Comparison of ENCODE assay signal across 15 cellular contexts in genomic region chr2:45944075-45944474, GRCh38.
DNase-seq lines count a peak whose midpoint lies in the region; ATAC-seq and TF ChIP-seq lines count a peak whose summit lies in the region.
"Had no signal": no experiment of that assay in that cellular context is flagged by ENCODE, and none has a peak within 500 bp of the region (broad histone marks: within the 10 kb centered on the region; RNA-seq: fewer than 3 reads in every experiment).

No MANE protein-coding gene starts in this region.

- H3F3A ChIP-seq in GM23338 (replicated peaks; ENCODE audit: low read depth): peaks cover 3% of the 10 kb centered on the region; the same call in 1 of the 2 replicates
- peaks cover 16% of the 10 kb centered on the region for H3F3A ChIP-seq in SK-N-SH (replicated peaks; ENCODE audit: insufficient read depth)

- H3K9ac ChIP-seq in SK-N-SH (no peak overlapping the region), trophoblast cell (ENCODE audit: low read length) (no peak overlapping the region)

- TF ChIP-seq RAD21 in SK-N-SH (IDR thresholded peaks at IDR 0.05; ENCODE audit: low read length): no peak

- peak; percentile 58 for ATAC-seq in GM23338
- ATAC-seq in stimulated activated naive CD8-positive, alpha-beta T cell treated with anti-CD3 and anti-CD28 coated beads, Interleukin-15, Interleukin-2, amounts not matched to agents 100 U/mL and 50 U/mL, for 24 hours: no peak
- no peak for ATAC-seq in HG03520 (IDR thresholded peaks at IDR 0.05; ENCODE audit: unreplicated experiment)
- no peak for ATAC-seq in HG02870 (IDR thresholded peaks at IDR 0.05; ENCODE audit: unreplicated experiment)
- ATAC-seq: activated T-cell treated with anti-CD3 and anti-CD28 coated beads, Interleukin-2, amount 50 U/mL, for 4 hours had no signal

- no peak overlapping the region for H3K23ac ChIP-seq in trophoblast cell (ENCODE audit: low read length)

- H3K4me1 ChIP-seq in GM23338 (ENCODE audit: insufficient read depth) (no peaks in the 10 kb centered on the region), SK-N-SH (ENCODE audit: control insufficient read depth in 1 of 2, insufficient read depth in 2 of 2, low read depth in 1 of 2, low read length in 1 of 2) (peaks cover 8 to 34% of the 10 kb centered on the region in 2 experiments), trophoblast cell (ENCODE audit: control insufficient read depth in 1 of 2, insufficient read depth in 2 of 2, low read length in 2 of 2) (peaks cover 6 to 17% of the 10 kb centered on the region in 2 experiments)

- H3K9me2 ChIP-seq in GM23338 (ENCODE audit: insufficient read depth) (no peaks in the 10 kb centered on the region), SK-N-SH (no peaks in the 10 kb centered on the region)

- H2BK12ac ChIP-seq in trophoblast cell (ENCODE audit: low read length): no peak overlapping the region

- H3K36me3 ChIP-seq in GM23338 (ENCODE audit: insufficient read depth) (no peaks in the 10 kb centered on the region), SK-N-SH (replicated peaks in 1 of 2; ENCODE audit: control insufficient read depth in 1 of 2, insufficient read depth in 2 of 2, low read length in 1 of 2) (no peaks in the 10 kb centered on the region), trophoblast cell (ENCODE audit: control insufficient read depth in 1 of 2, insufficient read depth in 2 of 2, low read length in 2 of 2) (no peaks in the 10 kb centered on the region)
- H3K36me3 ChIP-seq: right atrium auricular region had no signal

- H3K27me3 Mint-ChIP-seq in GM23338 (ENCODE audit: insufficient read depth, low read depth, poor library complexity): no peaks in the 10 kb centered on the region
- H3K27me3 Mint-ChIP-seq: CD8-positive, alpha-beta memory T cell had no signal

- H3K4me3 ChIP-seq in GM23338: no peak overlapping the region
- H3K4me3 ChIP-seq in SK-N-SH (ENCODE audit: low read depth in 2 of 2, low read length in 1 of 2): peak overlapping the region in 1 of 2 experiments; percentile 9; a peak in 1 of 4 replicates
- H3K4me3 ChIP-seq in trophoblast cell (ENCODE audit: low read depth, low read length): no peak overlapping the region
- H3K4me3 ChIP-seq: right atrium auricular region had no signal

- WGBS in SK-N-SH (ENCODE audit: low lambda C conversion rate): 31% methylated on average over 7 of the region's 7 CpGs
- no CpG with 5 or more reads among the region's 7 CpGs for WGBS in trophoblast cell (ENCODE audit: extremely low coverage, insufficient coverage, insufficient read length)

- POLR2A ChIA-PET in SK-N-SH (lab: Yijun Ruan, JAX): no interaction called here

- H3K79me2 ChIP-seq in GM23338 (replicated peaks; ENCODE audit: insufficient read depth): no peaks in the 10 kb centered on the region
- H3K79me2 ChIP-seq in SK-N-SH (ENCODE audit: insufficient read depth): peaks cover 4% of the 10 kb centered on the region; the same call in 1 of the 2 replicates
- H3K79me2 ChIP-seq in trophoblast cell (ENCODE audit: control insufficient read depth, insufficient read depth, low read length, poor library complexity): no peaks in the 10 kb centered on the region

- no peak overlapping the region for H2BK120ac ChIP-seq in trophoblast cell (ENCODE audit: insufficient read depth, low read length, poor library complexity)

- no peak overlapping the region for H4K12ac ChIP-seq in trophoblast cell (ENCODE audit: low read depth, low read length)

- no peak overlapping the region for H3K18ac ChIP-seq in trophoblast cell (ENCODE audit: low read length)

- TF ChIP-seq CTCF in GM23338 (conservative IDR thresholded peaks at IDR 0.05; ENCODE audit: low read depth in 2 of 2) (no peak), SK-N-SH (IDR thresholded peaks at IDR 0.05) (no peak)

- no peaks in the 10 kb centered on the region for H3K36me3 Mint-ChIP-seq in GM23338 (ENCODE audit: low read depth)

- DNase-seq in GM23338 (ENCODE audit: low spot score): no peak
- DNase-seq in SK-N-SH: no peak
- peak; percentile 20 for DNase-seq in fibroblast of gingiva (ENCODE audit: low read depth)
- DNase-seq in trophoblast cell: peak; percentile 52 to 75
- no peak for DNase-seq in stimulated activated naive CD8-positive, alpha-beta T cell treated with anti-CD3 and anti-CD28 coated beads, Interleukin-15, Interleukin-2, amounts not matched to agents 100 U/mL and 50 U/mL, for 24 hours
- DNase-seq in DMS114 treated with DMSO at 0.1 percent for 48 hours (lab: John Stamatoyannopoulos, UW; ENCODE audit: unreplicated experiment): no peak
- DNase-seq: activated CD4-positive, CD25-positive, alpha-beta regulatory T cell treated with anti-CD3 and anti-CD28 coated beads, Interleukin-2, amount 50 U/mL, for 72 hours; activated T-cell treated with anti-CD3 and anti-CD28 coated beads, Interleukin-2, amount 50 U/mL, for 4 hours; anterior cingulate cortex; CD8-positive, alpha-beta memory T cell; NCI-H510A; SIG-M5 had no signal

- no peak overlapping the region for H2AK5ac ChIP-seq in trophoblast cell (ENCODE audit: low read length)

- H3K4me1 Mint-ChIP-seq in GM23338: peaks cover 21% of the 10 kb centered on the region
- H3K4me1 Mint-ChIP-seq: CD8-positive, alpha-beta memory T cell had no signal

- no peak overlapping the region for H3K14ac ChIP-seq in trophoblast cell (ENCODE audit: low read length)

- 0 out of 4 replicates have a peak, but pooled peaks of 1 of the 2 experiments have one; percentile 26 for TF ChIP-seq EP300 in SK-N-SH (IDR thresholded peaks at IDR 0.05; ENCODE audit: borderline replicate concordance in 1 of 2, low read depth in 1 of 2, low read length in 1 of 2)

- H3K79me1 ChIP-seq in trophoblast cell (ENCODE audit: low read length): peaks cover 5% of the 10 kb centered on the region

- H3K9me3 ChIP-seq in SK-N-SH: no peaks in the 10 kb centered on the region
- H3K9me3 ChIP-seq in trophoblast cell (ENCODE audit: insufficient read depth, low read depth, low read length): no peaks in the 10 kb centered on the region
- H3K9me3 ChIP-seq: right atrium auricular region had no signal

- H2BK5ac ChIP-seq in trophoblast cell (ENCODE audit: low read depth, low read length, poor library complexity): no peak overlapping the region

- H3K4ac ChIP-seq in trophoblast cell (ENCODE audit: low read depth, low read length): no peak overlapping the region

- no peak overlapping the region for H2AFZ ChIP-seq in GM23338
- H2AFZ ChIP-seq in SK-N-SH (ENCODE audit: low read depth): peak overlapping the region; percentile 27; the same call in 1 of the 2 replicates
- H2AFZ ChIP-seq in trophoblast cell (ENCODE audit: insufficient read depth, low read length, poor library complexity): no peak overlapping the region

- no peaks in the 10 kb centered on the region for H4K20me1 ChIP-seq in GM23338 (replicated peaks; ENCODE audit: insufficient read depth)
- H4K20me1 ChIP-seq in SK-N-SH (ENCODE audit: insufficient read depth): 0 out of 2 replicates have a peak, but pooled peaks cover 9% of the 10 kb centered on the region

- H4K91ac ChIP-seq in trophoblast cell (ENCODE audit: low read depth, low read length): peak overlapping the region; percentile 15

- H3K27me3 ChIP-seq in GM23338 (ENCODE audit: insufficient read depth) (no peaks in the 10 kb centered on the region), SK-N-SH (ENCODE audit: insufficient read depth) (no peaks in the 10 kb centered on the region), trophoblast cell (ENCODE audit: insufficient read depth, low read length) (no peaks in the 10 kb centered on the region)
- H3K27me3 ChIP-seq: right atrium auricular region had no signal

- H3K27ac ChIP-seq in GM23338 (ENCODE audit: low read depth) (no peak overlapping the region), SK-N-SH (ENCODE audit: low read depth in 2 of 2, low read length in 1 of 2) (peak overlapping the region in 1 of 2 experiments; percentile 46; a peak in 3 of 4 replicates), trophoblast cell (ENCODE audit: low read depth, low read length) (peak overlapping the region; percentile 28)
- H3K27ac ChIP-seq: right atrium auricular region had no signal

- H3K27ac Mint-ChIP-seq in GM23338: no peak overlapping the region
- H3K27ac Mint-ChIP-seq: CD8-positive, alpha-beta memory T cell had no signal

- no peak overlapping the region for H4K8ac ChIP-seq in trophoblast cell (ENCODE audit: low read depth, low read length)

- no peaks in the 10 kb centered on the region for H3K9me3 Mint-ChIP-seq in GM23338
- H3K9me3 Mint-ChIP-seq: activated T-cell treated with anti-CD3 and anti-CD28 coated beads, Interleukin-2, amount 50 U/mL, for 4 hours; CD8-positive, alpha-beta memory T cell had no signal

- H3K4me2 ChIP-seq in GM23338 (no peak overlapping the region), SK-N-SH (peak overlapping the region; percentile 49), trophoblast cell (ENCODE audit: low read length) (peak overlapping the region; percentile 1)

- no peak overlapping the region for H3K4me3 Mint-ChIP-seq in GM23338
- H3K4me3 Mint-ChIP-seq: activated T-cell treated with anti-CD3 and anti-CD28 coated beads, Interleukin-2, amount 50 U/mL, for 4 hours; CD8-positive, alpha-beta memory T cell had no signal

- CTCF ChIA-PET in SK-N-SH (lab: Yijun Ruan, JAX): interaction anchor here (1.4 to 1.9 kb wide), 3 partner anchors 9 to 298 kb away, joined by 3 to 9 read pairs (median 4); no protein-coding TSS in a partner anchor

TF ChIP-seq in GM23338, 12 proteins besides CTCF, POLR2A, EP300 and RAD21 (continues in another document):
- TF ChIP-seq ETS1 (IDR thresholded peaks at IDR 0.05): no peak
- no peak for TF ChIP-seq STAT1 (IDR thresholded peaks at IDR 0.05; ENCODE audit: unreplicated experiment)
- TF ChIP-seq ZNF114 (CRISPR knock-in tag; IDR thresholded peaks at IDR 0.05): no peak

TF ChIP-seq in SK-N-SH, 30 proteins besides CTCF, POLR2A, EP300 and RAD21 (continues in another document):
- no peak for TF ChIP-seq RCOR1 (IDR thresholded peaks at IDR 0.05; ENCODE audit: low read length)
- no peak for TF ChIP-seq TAF1 (IDR thresholded peaks at IDR 0.05; ENCODE audit: borderline replicate concordance, low read depth, low read length)
- no peak for TF ChIP-seq FOXM1 (IDR thresholded peaks at IDR 0.05; ENCODE audit: low read depth)

Comparison
In these comparisons a context has a peak if more than half of its experiments do, and no peak if none do; other contexts are left out.
1. DNase-seq: peak in fibroblast of gingiva (single experiment) and trophoblast cell (2 of 2); none in GM23338 (single experiment), SK-N-SH (single experiment), stimulated activated naive CD8-positive, alpha-beta T cell treated with anti-CD3 and anti-CD28 coated beads, Interleukin-15, Interleukin-2, amounts not matched to agents 100 U/mL and 50 U/mL, for 24 hours (single experiment) and DMS114 treated with DMSO at 0.1 percent for 48 hours (single experiment).